4 cellular contexts compared by ENCODE assay signal in the genomic region with DNA sequence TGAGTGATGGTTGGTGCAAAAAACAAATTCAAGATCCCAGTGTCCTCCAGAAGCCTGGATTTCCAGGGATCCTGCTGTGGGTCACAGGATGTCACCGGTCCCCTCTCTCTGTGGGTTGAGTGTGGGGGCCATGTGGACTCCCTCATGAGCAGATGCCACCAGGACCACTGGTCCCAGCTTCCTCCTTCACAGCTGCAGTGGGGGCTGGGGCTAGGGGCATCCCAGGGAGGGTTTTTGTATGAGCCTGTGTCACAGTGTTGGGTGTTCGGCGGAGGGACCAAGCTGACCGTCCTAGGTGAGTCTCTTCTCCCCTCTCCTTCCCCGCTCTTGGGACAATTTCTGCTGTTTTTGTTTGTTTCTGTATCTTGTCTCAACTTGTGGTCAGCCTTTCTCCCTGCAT. TPM values are rescaled to one million over a fixed set of nuclear protein-coding genes. Genes with fewer than 3 reads are reported as not detected.
"Had no signal": no experiment of that assay in that cellular context is flagged by ENCODE, and none has a peak within 500 bp of the region (broad histone marks: within the 10 kb centered on the region; RNA-seq: fewer than 3 reads in every experiment).

No MANE protein-coding gene starts in this region.

RNA-seq across cellular contexts. Expression of gene IGLL5, which starts 17.1 kb away (rescaled TPM):
- total RNA-seq: activated CD8-positive, alpha-beta T cell treated with anti-CD3 and anti-CD28 coated beads, Interleukin-2, amount 10 ng/mL, durations not matched to agents 7 days and 5 days; activated naive CD8-positive, alpha-beta T cell treated with anti-CD3 and anti-CD28 coated beads, Interleukin-2, amount 10 ng/mL, durations not matched to agents 7 days and 5 days; cerebellum; RPMI7951 had no signal
